ENCODE assay signal across 1 cellular context in genomic region chr9:94482110-94482509, GRCh38.
TF ChIP-seq lines count a peak whose summit lies in the region.

No MANE protein-coding gene starts in this region.

TF ChIP-seq in K562, 482 proteins besides CTCF, POLR2A, EP300 and RAD21 (continued from another document):
- TF ChIP-seq RUNX1 (IDR thresholded peaks at IDR 0.05; ENCODE audit: low read depth) (no peak), CBX5 (IDR thresholded peaks at IDR 0.05; ENCODE audit: borderline replicate concordance, low read depth) (no peak), HIVEP1 (CRISPR knock-in tag; IDR thresholded peaks at IDR 0.05) (no peak), NFE2L1 (tag; IDR thresholded peaks at IDR 0.05; ENCODE audit: borderline replicate concordance, low read depth) (no peak), PHB (CRISPR knock-in tag; IDR thresholded peaks at IDR 0.05) (no peak), NR1H2 (CRISPR knock-in tag; IDR thresholded peaks at IDR 0.05) (no peak), ZBTB40 (IDR thresholded peaks at IDR 0.05) (no peak), ZBTB40 (CRISPR knock-in tag; IDR thresholded peaks at IDR 0.05) (no peak), XRCC3 (IDR thresholded peaks at IDR 0.05) (no peak)
- TF ChIP-seq, protein P1, sequence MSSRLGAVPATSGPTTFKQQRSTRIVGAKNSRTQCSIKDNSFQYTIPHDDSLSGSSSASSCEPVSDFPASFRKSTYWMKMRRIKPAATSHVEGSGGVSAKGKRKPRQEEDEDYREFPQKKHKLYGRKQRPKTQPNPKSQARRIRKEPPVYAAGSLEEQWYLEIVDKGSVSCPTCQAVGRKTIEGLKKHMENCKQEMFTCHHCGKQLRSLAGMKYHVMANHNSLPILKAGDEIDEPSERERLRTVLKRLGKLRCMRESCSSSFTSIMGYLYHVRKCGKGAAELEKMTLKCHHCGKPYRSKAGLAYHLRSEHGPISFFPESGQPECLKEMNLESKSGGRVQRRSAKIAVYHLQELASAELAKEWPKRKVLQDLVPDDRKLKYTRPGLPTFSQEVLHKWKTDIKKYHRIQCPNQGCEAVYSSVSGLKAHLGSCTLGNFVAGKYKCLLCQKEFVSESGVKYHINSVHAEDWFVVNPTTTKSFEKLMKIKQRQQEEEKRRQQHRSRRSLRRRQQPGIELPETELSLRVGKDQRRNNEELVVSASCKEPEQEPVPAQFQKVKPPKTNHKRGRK (tag; IDR thresholded peaks at IDR 0.05), result no peak
- TF ChIP-seq, protein P2, sequence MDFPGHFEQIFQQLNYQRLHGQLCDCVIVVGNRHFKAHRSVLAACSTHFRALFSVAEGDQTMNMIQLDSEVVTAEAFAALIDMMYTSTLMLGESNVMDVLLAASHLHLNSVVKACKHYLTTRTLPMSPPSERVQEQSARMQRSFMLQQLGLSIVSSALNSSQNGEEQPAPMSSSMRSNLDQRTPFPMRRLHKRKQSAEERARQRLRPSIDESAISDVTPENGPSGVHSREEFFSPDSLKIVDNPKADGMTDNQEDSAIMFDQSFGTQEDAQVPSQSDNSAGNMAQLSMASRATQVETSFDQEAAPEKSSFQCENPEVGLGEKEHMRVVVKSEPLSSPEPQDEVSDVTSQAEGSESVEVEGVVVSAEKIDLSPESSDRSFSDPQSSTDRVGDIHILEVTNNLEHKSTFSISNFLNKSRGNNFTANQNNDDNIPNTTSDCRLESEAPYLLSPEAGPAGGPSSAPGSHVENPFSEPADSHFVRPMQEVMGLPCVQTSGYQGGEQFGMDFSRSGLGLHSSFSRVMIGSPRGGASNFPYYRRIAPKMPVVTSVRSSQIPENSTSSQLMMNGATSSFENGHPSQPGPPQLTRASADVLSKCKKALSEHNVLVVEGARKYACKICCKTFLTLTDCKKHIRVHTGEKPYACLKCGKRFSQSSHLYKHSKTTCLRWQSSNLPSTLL (IDR thresholded peaks at IDR 0.05), result no peak
